In the genomic region with DNA sequence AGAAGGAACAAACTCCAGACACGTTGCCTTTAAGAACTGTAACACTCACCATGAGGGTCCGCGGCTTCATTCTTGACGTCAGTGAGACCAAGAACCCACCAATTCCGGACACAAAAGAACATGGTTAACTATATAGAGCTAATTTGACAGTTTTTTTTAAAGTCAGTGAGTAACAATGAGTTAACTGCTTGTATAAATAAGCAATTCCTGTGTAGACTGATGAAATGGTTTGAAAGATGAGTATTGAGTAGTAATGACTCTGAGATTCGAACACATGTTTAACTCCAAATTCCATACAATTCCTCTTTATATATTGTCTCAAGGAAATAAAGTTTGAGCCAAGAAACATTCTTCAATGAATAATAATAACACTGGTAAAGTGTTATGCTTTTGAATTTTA, we compare ENCODE assay signal across 14 cellular contexts.
"Had no signal": no experiment of that assay in that cellular context is flagged by ENCODE, and none has a peak within 500 bp of the region (broad histone marks: within the 10 kb centered on the region; RNA-seq: fewer than 3 reads in every experiment).

No MANE protein-coding gene starts in this region.

- H3K9me3 ChIP-seq: neutrophil had no signal

- DNase-seq: activated CD4-positive, alpha-beta T cell treated with anti-CD3 and anti-CD28 coated beads for 1 hour; activated CD8-positive, alpha-beta memory T cell treated with anti-CD3 and anti-CD28 coated beads, Interleukin-2, amount 50 U/mL, for 4 hours; activated CD8-positive, alpha-beta T cell treated with anti-CD3 and anti-CD28 coated beads for 36 hours; activated naive CD8-positive, alpha-beta T cell treated with anti-CD3 and anti-CD28 coated beads, Interleukin-2, amount 10 ng/mL, durations not matched to agents 7 days and 5 days; central memory CD4-positive, alpha-beta T cell; cortex of kidney; effector memory CD4-positive, alpha-beta T cell; hypothalamus; kidney glomerular epithelial cell; naive thymus-derived CD8-positive, alpha-beta T cell; stimulated activated naive B cell treated with anti-CD40 and anti-IgM and Interleukin-4, amounts not matched to agents 10 μg/mL and 1 μg/mL and 100 μg/mL, for 72 hours had no signal

- H3K4me1 ChIP-seq: right atrium auricular region, tibial nerve had no signal

- H3K27me3 ChIP-seq: neutrophil, right atrium auricular region, tibial nerve had no signal

- H3K27ac ChIP-seq: neutrophil, right atrium auricular region, tibial nerve had no signal

- H3K4me3 ChIP-seq: right atrium auricular region, tibial nerve had no signal

- H3K36me3 ChIP-seq: neutrophil, right atrium auricular region, tibial nerve had no signal
